In genomic region chr2:118479020-118479419, GRCh38 we compare ENCODE assay signal across 9 cellular contexts.
"Had no signal": no experiment of that assay in that cellular context is flagged by ENCODE, and none has a peak within 500 bp of the region (broad histone marks: within the 10 kb centered on the region; RNA-seq: fewer than 3 reads in every experiment).

No MANE protein-coding gene starts in this region.

- FAIRE-seq: H54, HTR-8/SVneo, K562 had no signal

- H3K27ac Mint-ChIP-seq: HFFc6 had no signal

- H3K4me1 ChIP-seq: HAP-1 had no signal

- H3K4me3 ChIP-seq: HAP-1, K562 had no signal

- DNase-seq: GOT3, HFFc6, IMR-90, KG1 had no signal

- H3K36me3 ChIP-seq: HAP-1 had no signal

- ATAC-seq: HCT116, K562 had no signal

- H3K9me3 ChIP-seq: HAP-1 had no signal

- H3K4me3 Mint-ChIP-seq: HFFc6 had no signal

- H3K9me3 Mint-ChIP-seq: HFFc6 had no signal
